9 cellular contexts compared by ENCODE assay signal in the genomic region with DNA sequence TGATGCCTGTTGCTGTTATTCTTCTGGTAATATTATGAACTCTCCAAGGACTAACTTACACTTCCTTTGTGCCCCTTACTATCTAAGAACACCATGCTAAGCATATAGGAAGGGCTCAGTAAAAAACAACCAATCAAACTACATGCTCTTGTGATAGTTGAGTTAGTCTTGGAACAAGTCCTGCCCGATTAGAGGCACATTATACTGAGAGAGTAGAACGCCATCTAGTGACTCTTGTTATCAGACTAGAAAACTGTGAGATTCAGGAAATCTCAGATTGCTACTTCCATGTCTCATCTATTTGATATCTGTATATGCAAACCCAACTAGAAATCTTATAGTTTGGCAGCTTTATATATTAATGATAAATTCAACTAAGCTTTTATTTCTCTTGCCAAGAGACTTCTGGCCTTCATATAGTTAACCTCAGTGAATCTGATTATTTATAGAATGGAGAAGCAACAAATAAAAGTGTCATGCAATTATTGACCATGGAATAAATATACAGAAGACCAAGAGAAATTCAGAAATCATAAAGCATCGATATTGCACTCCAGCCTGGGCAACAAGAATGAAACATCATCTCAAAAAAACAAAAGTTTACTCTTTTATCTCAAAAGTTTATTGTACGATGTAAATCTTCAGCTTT. TPM values are rescaled to one million over a fixed set of nuclear protein-coding genes. Genes with fewer than 3 reads are reported as not detected.
A peak's percentile ranks its signal among the peaks of the same experiment; 100 is the strongest.
DNase-seq lines count a peak whose midpoint lies in the region; ATAC-seq, FAIRE-seq and TF ChIP-seq lines count a peak whose summit lies in the region.
"Had no signal": no experiment of that assay in that cellular context is flagged by ENCODE, and none has a peak within 500 bp of the region (broad histone marks: within the 10 kb centered on the region; RNA-seq: fewer than 3 reads in every experiment).

No MANE protein-coding gene starts in this region.

- FAIRE-seq in HTR-8/SVneo (lab: Jason Lieb, UNC), result no peak
- FAIRE-seq in keratinocyte (lab: Jason Lieb, UNC), result peak; percentile 64

- H3K4me3 ChIP-seq in keratinocyte (ENCODE audit: control insufficient read depth in 2 of 3, extremely low read depth in 1 of 3, insufficient read depth in 2 of 3, low read depth in 1 of 3, low read length in 3 of 3) (no peak overlapping the region), thyroid gland (replicated peaks in 1 of 3) (no peak overlapping the region)
- H3K4me3 ChIP-seq: SJCRH30 had no signal

- no peak for ATAC-seq in HG02973 (IDR thresholded peaks at IDR 0.05; ENCODE audit: unreplicated experiment)

- H3K9me3 ChIP-seq in keratinocyte (ENCODE audit: control insufficient read depth, low read depth, low read length) (no peaks in the 10 kb centered on the region), thyroid gland (no peaks in the 10 kb centered on the region)
- H3K9me3 ChIP-seq: SJCRH30 had no signal

- peaks cover 2% of the 10 kb centered on the region for H3K4me1 ChIP-seq in keratinocyte (ENCODE audit: control insufficient read depth, extremely low read depth, insufficient read depth, low read length)
- no peaks in the 10 kb centered on the region for H3K4me1 ChIP-seq in thyroid gland
- H3K4me1 ChIP-seq: SJCRH30 had no signal

- intact Hi-C loops in thyroid gland (cut with DNase I), result loop anchor here (10.0 kb wide), 3 partner anchors 81 to 431 kb away; a partner anchor contains a TSS

- no peaks in the 10 kb centered on the region for H3K79me2 ChIP-seq in keratinocyte (ENCODE audit: control insufficient read depth, insufficient read depth, low read length)

- no peaks in the 10 kb centered on the region for H4K20me1 ChIP-seq in keratinocyte (ENCODE audit: control insufficient read depth, extremely low read depth, insufficient read depth, low read length)

- H3K9me1 ChIP-seq in keratinocyte (ENCODE audit: control insufficient read depth, extremely low read depth, insufficient read depth, low read length), result no peaks in the 10 kb centered on the region

- 23% methylated on average over 4 of the region's 4 CpGs for WGBS in thyroid gland, 2 donors

- no peaks in the 10 kb centered on the region for H3K27me3 ChIP-seq in keratinocyte (ENCODE audit: control insufficient read depth, extremely low read depth, insufficient read depth, low read length)
- H3K27me3 ChIP-seq in thyroid gland, result no peaks in the 10 kb centered on the region

- no peak for TF ChIP-seq POLR2A in thyroid gland (IDR thresholded peaks at IDR 0.05)

- dilution Hi-C loops in keratinocyte (cut with MboI; ENCODE audit: extremely low pct_ligation_motif_present, low sequenced_read_pairs), result no loop called here

- DNase-seq in DMS 273 treated with DMSO at 0.1 percent for 48 hours (lab: John Stamatoyannopoulos, UW), result peak; percentile 8
- DNase-seq in HTR-8/SVneo (ENCODE audit: insufficient read length, low spot score), result peak; percentile 68
- DNase-seq in NCI-H82 treated with DMSO at 0.1 percent for 48 hours (lab: John Stamatoyannopoulos, UW; ENCODE audit: unreplicated experiment), result peak; percentile 76
- peak; percentile 44 for DNase-seq in brain pericyte (ENCODE audit: low read depth, low spot score)
- DNase-seq in keratinocyte (ENCODE audit: low read depth, low spot score), result no peak
- no peak for DNase-seq in thyroid gland
- DNase-seq in NK-92 treated with Interleukin-12 subunit alpha and Interleukin-12 subunit beta, amount 100 ng/mL, for 24 hours (lab: John Stamatoyannopoulos, UW), result no peak

- H3K9ac ChIP-seq in keratinocyte (ENCODE audit: control insufficient read depth, extremely low read depth, insufficient read depth, low read length), result no peak overlapping the region

- H3K4me2 ChIP-seq in keratinocyte (ENCODE audit: control insufficient read depth, extremely low read depth, insufficient read depth, low read depth, low read length), result peak overlapping the region; percentile 22

- no peak overlapping the region for H2AFZ ChIP-seq in keratinocyte (ENCODE audit: control insufficient read depth, low read length)

- H3K36me3 ChIP-seq in keratinocyte (ENCODE audit: control insufficient read depth in 2 of 2, extremely low read depth in 1 of 2, insufficient read depth in 2 of 2, low read length in 2 of 2), result no peaks in the 10 kb centered on the region
- no peaks in the 10 kb centered on the region for H3K36me3 ChIP-seq in thyroid gland
- H3K36me3 ChIP-seq: SJCRH30 had no signal

- no peak overlapping the region for H3K27ac ChIP-seq in keratinocyte (ENCODE audit: control insufficient read depth, insufficient read depth, low read length)
- no peak overlapping the region for H3K27ac ChIP-seq in thyroid gland
- H3K27ac ChIP-seq: SJCRH30 had no signal

- TF ChIP-seq CTCF in keratinocyte (optimal IDR thresholded peaks at IDR 0.05 in 1 of 3, IDR thresholded peaks at IDR 0.05 in 1 of 3, conservative IDR thresholded peaks at IDR 0.05 in 1 of 3; ENCODE audit: extremely low read depth in 1 of 3, insufficient read depth in 2 of 3, low read length in 3 of 3) (peak in 2 of 3 experiments; percentile 48 to 67), thyroid gland (IDR thresholded peaks at IDR 0.05) (peak in 5 of 6 experiments; percentile 33 to 74 (median 57))

RNA-seq across cellular contexts. Expression of a gene that starts 7.8 kb away (rescaled TPM):
- polyA plus RNA-seq in keratinocyte, result 29.7 to 79.3 TPM (median 56.1 TPM) in 3 replicates
- polyA plus RNA-seq in keratinocyte (2011; ENCODE audit: low read depth), result 235 TPM
- polyA plus RNA-seq in keratinocyte (2011; cell fraction: cytosol; rRNA removed), result 57.5 and 59.9 TPM in 2 replicates
- polyA plus RNA-seq in keratinocyte (2011; cell fraction: nucleus; rRNA removed), result 124 and 130 TPM in 2 replicates
- 66.9 and 70.8 TPM in 2 replicates for polyA plus RNA-seq in keratinocyte (2012; ENCODE audit: low replicate concordance)
- 40.5 to 79.4 TPM (median 65.6 TPM) in 3 replicates for polyA minus RNA-seq in keratinocyte
- polyA minus RNA-seq in keratinocyte (2011; cell fraction: cytosol; rRNA and poly(A)+ RNA removed), result 24.0 TPM
- 44.9 and 73.5 TPM in 2 replicates for polyA minus RNA-seq in keratinocyte (2011; cell fraction: nucleus; rRNA and poly(A)+ RNA removed)
- total RNA-seq in thyroid gland, result 100 to 1,000 TPM in 3 of 4 donors, 10 to 100 TPM in 1; 89.6 to 137 (median 120) TPM

Comparison
In these comparisons a context has a peak if more than half of its experiments do, and no peak if none do; other contexts are left out.
1. DNase-seq: peak in DMS 273 treated with DMSO at 0.1 percent for 48 hours (single experiment), HTR-8/SVneo (single experiment), NCI-H82 treated with DMSO at 0.1 percent for 48 hours (single experiment) and brain pericyte (single experiment); none in keratinocyte (single experiment), thyroid gland (0 of 2) and NK-92 treated with Interleukin-12 subunit alpha and Interleukin-12 subunit beta, amount 100 ng/mL, for 24 hours (single experiment).